ENCODE assay signal across 8 cellular contexts in the genomic region with DNA sequence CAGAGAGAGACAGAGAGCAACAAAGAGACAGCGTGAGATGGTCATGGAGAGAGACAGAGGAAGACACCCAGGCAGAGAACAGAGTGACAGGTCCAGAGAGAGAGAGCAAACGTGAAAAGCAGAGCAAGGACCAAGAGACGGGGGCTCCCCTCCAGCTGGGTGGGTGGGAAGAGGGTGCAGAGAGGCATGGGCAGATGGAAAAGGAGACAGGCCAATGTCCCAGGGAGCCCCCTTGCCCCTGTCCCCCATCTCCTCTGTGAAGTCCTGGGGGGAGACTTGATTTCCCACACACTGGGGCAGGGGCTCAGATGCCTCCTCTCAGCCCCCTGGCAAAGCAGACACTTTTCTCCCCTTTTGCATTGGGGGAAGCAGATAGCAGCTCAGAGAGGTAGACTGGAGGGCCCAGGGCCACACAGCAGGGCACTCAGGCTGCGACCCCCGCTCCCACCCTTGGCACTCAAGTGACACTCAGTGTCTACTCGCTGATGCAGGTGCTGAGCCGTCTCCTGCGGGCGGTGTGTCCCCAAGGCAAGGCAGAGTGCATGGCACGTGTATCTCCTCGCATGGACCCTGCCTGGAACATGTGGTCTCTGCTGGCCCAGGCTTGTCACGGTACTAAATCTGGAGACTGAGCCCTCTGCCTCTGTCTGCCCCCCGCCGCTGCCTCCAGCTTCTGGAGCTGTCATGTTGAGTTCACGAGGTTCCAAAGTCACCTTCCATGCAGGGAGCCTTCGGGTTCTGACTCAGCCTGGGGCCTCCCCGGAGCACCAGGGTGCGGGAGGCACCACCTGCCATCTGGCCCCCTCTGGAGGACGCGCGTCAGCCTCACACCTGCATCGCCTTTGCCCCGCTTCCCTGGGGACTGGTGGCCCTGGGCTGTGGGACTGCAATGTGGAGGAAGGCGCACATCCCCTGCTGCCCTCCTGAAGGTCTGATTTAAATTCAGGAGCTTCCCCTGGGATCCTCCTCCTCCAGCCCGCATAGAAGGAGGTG.
DNase-seq lines count a peak whose midpoint lies in the region; ATAC-seq and TF ChIP-seq lines count a peak whose summit lies in the region.

No MANE protein-coding gene starts in this region.

- H3K27me3 ChIP-seq in MG63 (no peaks in the 10 kb centered on the region), HAP-1 (ENCODE audit: low read depth) (no peaks in the 10 kb centered on the region)

- TF ChIP-seq CTCF in HFFc6 (IDR thresholded peaks at IDR 0.05) (no peak), MCF 10A (IDR thresholded peaks at IDR 0.05; ENCODE audit: unreplicated experiment) (peak; percentile 17), osteocyte (IDR thresholded peaks at IDR 0.05) (no peak)

- peaks cover 14% of the 10 kb centered on the region for H3K4me1 ChIP-seq in HAP-1

- in situ Hi-C loops in HAP-1 (cut with MboI; ENCODE audit: low sequenced_read_pairs) = no loop called here

- intact Hi-C loops in MCF 10A (cut with micrococcal nuclease) = loop anchor here (1.0 to 10.0 kb wide), 3 partner anchors 27 to 280 kb away; no protein-coding TSS in a partner anchor

- POLR2A ChIA-PET in MCF 10A (lab: Yijun Ruan, JAX) = interaction anchor here (0.6 to 4.8 kb wide), 12 partner anchors 11 to 214 kb away, joined by 3 to 30 read pairs (median 4); no protein-coding TSS in a partner anchor

- ATAC-seq in HG03045 (IDR thresholded peaks at IDR 0.05; ENCODE audit: unreplicated experiment) = no peak
- ATAC-seq in GM21528 (IDR thresholded peaks at IDR 0.05; ENCODE audit: low FRiP score, unreplicated experiment) = no peak

- no peaks in the 10 kb centered on the region for H3K9me3 Mint-ChIP-seq in HFFc6
- H3K9me3 Mint-ChIP-seq in MCF 10A (ENCODE audit: unreplicated experiment) = no peaks in the 10 kb centered on the region
- no peaks in the 10 kb centered on the region for H3K9me3 Mint-ChIP-seq in osteocyte (ENCODE audit: unreplicated experiment)

- H3K36me3 Mint-ChIP-seq in HFFc6 (ENCODE audit: low read depth) (peaks cover 5% of the 10 kb centered on the region; the same call in 1 of the 2 replicates), MCF 10A (ENCODE audit: insufficient read depth, unreplicated experiment) (no peaks in the 10 kb centered on the region), osteocyte (ENCODE audit: unreplicated experiment) (no peaks in the 10 kb centered on the region)

- H3K4me1 Mint-ChIP-seq in HFFc6 (ENCODE audit: low read depth) (peaks cover 38% of the 10 kb centered on the region), MCF 10A (ENCODE audit: insufficient read depth, unreplicated experiment) (peaks cover 25% of the 10 kb centered on the region), osteocyte (ENCODE audit: unreplicated experiment) (peaks cover 44% of the 10 kb centered on the region)

- DNase-seq in ELR (ENCODE audit: low read depth) (peak; percentile 32), HFFc6 (no peak), MCF 10A (ENCODE audit: unreplicated experiment) (peak; percentile 75), osteocyte (ENCODE audit: extremely low spot score, unreplicated experiment) (no peak), MG63 (no peak), HAP-1 (ENCODE audit: low spot score in 2 of 2) (no peak)

- H3K9me3 ChIP-seq in MG63 (no peaks in the 10 kb centered on the region), HAP-1 (0 out of 2 replicates have a peak, but pooled peaks cover 4% of the 10 kb centered on the region)

- H3K27ac Mint-ChIP-seq in HFFc6 (peak overlapping the region; percentile 90), MCF 10A (ENCODE audit: low read depth, unreplicated experiment) (peak overlapping the region; percentile 33), osteocyte (ENCODE audit: unreplicated experiment) (peak overlapping the region; percentile 90)

- H3K36me3 ChIP-seq in MG63 (no peaks in the 10 kb centered on the region), HAP-1 (replicated peaks) (no peaks in the 10 kb centered on the region)

- CTCF ChIA-PET in MCF 10A (lab: Yijun Ruan, JAX) = interaction anchor here (0.7 to 6.4 kb wide), 4 partner anchors 29 to 666 kb away, joined by 3 to 50 read pairs (median 4); no protein-coding TSS in a partner anchor

- BruUV-seq in MCF 10A (replicated peaks; lab: Mats Ljungman, UMichigan) = no TSS peak

- H3K27me3 Mint-ChIP-seq in HFFc6 (ENCODE audit: insufficient read depth) (peaks cover 8% of the 10 kb centered on the region), MCF 10A (ENCODE audit: insufficient read depth, unreplicated experiment) (no peaks in the 10 kb centered on the region), osteocyte (ENCODE audit: unreplicated experiment) (no peaks in the 10 kb centered on the region)

- H3K4me3 ChIP-seq in MG63 = no peak overlapping the region
- no peak overlapping the region for H3K4me3 ChIP-seq in HAP-1

- H3K4me3 Mint-ChIP-seq in HFFc6 = no peak overlapping the region
- H3K4me3 Mint-ChIP-seq in MCF 10A (ENCODE audit: unreplicated experiment) = peak overlapping the region; percentile 57
- no peak overlapping the region for H3K4me3 Mint-ChIP-seq in osteocyte (ENCODE audit: unreplicated experiment)

Comparison
In these comparisons a context has a peak if more than half of its experiments do, and no peak if none do; other contexts are left out.
1. DNase-seq: peak in ELR (single experiment) and MCF 10A (single experiment); none in HFFc6 (single experiment), osteocyte (single experiment), MG63 (single experiment) and HAP-1 (0 of 2).
2. H3K27ac Mint-ChIP-seq: peak in every context shown above with its lines; median percentile 90 in HFFc6; 90 in osteocyte; 33 in MCF 10A.